In genomic region chr9:10052181-10052580, GRCh38 we compare ENCODE assay signal across 24 cellular contexts.
"Had no signal": no experiment of that assay in that cellular context is flagged by ENCODE, and none has a peak within 500 bp of the region (broad histone marks: within the 10 kb centered on the region; RNA-seq: fewer than 3 reads in every experiment).

No MANE protein-coding gene starts in this region.

- H3K9me3 ChIP-seq: esophagus muscularis mucosa, gastroesophageal sphincter, heart left ventricle, left lung, prostate gland, sigmoid colon, stomach, testis, tibial artery, upper lobe of left lung had no signal

- H3K4me3 ChIP-seq: coronary artery, esophagus muscularis mucosa, gastroesophageal sphincter, heart left ventricle, hepatocyte, left lung, neural progenitor cell, prostate gland, sigmoid colon, stomach, testis, tibial artery, upper lobe of left lung had no signal

- DNase-seq: dermis blood vessel endothelial cell; effector memory CD4-positive, alpha-beta T cell; foreskin keratinocyte; heart left ventricle; left cardiac atrium; left lung; mesenchymal stem cell; midbrain; naive thymus-derived CD4-positive, alpha-beta T cell; right cardiac atrium; sigmoid colon; stimulated activated CD4-positive, alpha-beta T cell treated with anti-CD3 and anti-CD28 coated beads, Interleukin-2, amount 100 ng/mL, for 24 hours; stimulated activated CD4-positive, alpha-beta T cell treated with anti-CD3 and anti-CD28 coated beads, Interleukin-4, amount 100 ng/mL, for 24 hours; stimulated activated naive CD4-positive, alpha-beta T cell treated with Interleukin-2 at 50 U/mL for 16 hours; stomach; testis; tibial artery; upper lobe of left lung had no signal

- H3K27ac ChIP-seq: coronary artery, esophagus muscularis mucosa, foreskin keratinocyte, gastroesophageal sphincter, heart left ventricle, hepatocyte, left lung, neural progenitor cell, prostate gland, sigmoid colon, stomach, testis, tibial artery, upper lobe of left lung had no signal

- H3K27me3 ChIP-seq: esophagus muscularis mucosa, foreskin keratinocyte, gastroesophageal sphincter, heart left ventricle, hepatocyte, left lung, neural progenitor cell, sigmoid colon, stomach, testis, tibial artery, upper lobe of left lung had no signal

- H3K4me1 ChIP-seq: esophagus muscularis mucosa, foreskin keratinocyte, gastroesophageal sphincter, heart left ventricle, left lung, prostate gland, sigmoid colon, stomach, testis, tibial artery, upper lobe of left lung had no signal

- H3K36me3 ChIP-seq: esophagus muscularis mucosa, gastroesophageal sphincter, heart left ventricle, left lung, neural progenitor cell, prostate gland, sigmoid colon, stomach, tibial artery, upper lobe of left lung had no signal
